ENCODE assay signal across 6 cellular contexts in the genomic region with DNA sequence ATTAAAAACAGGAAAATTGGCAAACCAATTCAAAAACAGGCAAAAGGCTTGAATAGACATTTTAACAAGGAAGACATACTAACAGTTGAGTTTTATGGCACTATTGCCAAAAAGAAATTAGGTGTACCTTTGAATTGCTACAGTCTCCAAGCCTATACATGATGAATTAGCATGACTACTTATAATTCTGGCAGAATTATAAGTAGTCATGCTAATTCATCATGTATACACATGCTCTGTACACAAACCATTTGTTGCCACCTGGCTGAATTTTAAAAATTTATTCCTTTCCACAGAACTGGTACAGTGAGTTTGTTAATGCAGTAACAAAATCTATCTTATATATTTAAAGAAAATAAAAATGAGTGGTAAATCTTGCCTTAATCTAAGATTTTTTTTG.
"Had no signal": no experiment of that assay in that cellular context is flagged by ENCODE, and none has a peak within 500 bp of the region (broad histone marks: within the 10 kb centered on the region; RNA-seq: fewer than 3 reads in every experiment).

No MANE protein-coding gene starts in this region.

- ATAC-seq: stimulated activated effector memory CD8-positive, alpha-beta T cell treated with anti-CD3 and anti-CD28 coated beads, Interleukin-12 subunit alpha, Interleukin-12 subunit beta, amount 100 ng/mL, for 72 hours; stimulated activated memory B cell treated with anti-CD40 and anti-IgM and Interleukin-4, amounts not matched to agents 10 μg/mL and 1 μg/mL and 100 μg/mL, for 72 hours; stimulated activated naive B cell treated with anti-CD40 and anti-IgM and Interleukin-4, amounts not matched to agents 10 μg/mL and 1 μg/mL and 100 μg/mL, for 72 hours; stimulated activated naive CD8-positive, alpha-beta T cell treated with anti-CD3 and anti-CD28 coated beads, Interleukin-15, amount 100 ng/mL, for 72 hours; stimulated activated naive CD8-positive, alpha-beta T cell treated with anti-CD3 and anti-CD28 coated beads, Interleukin-15, Interleukin-2, amounts not matched to agents 100 U/mL and 50 U/mL, for 24 hours; upper lobe of right lung had no signal
